ENCODE assay signal across 16 cellular contexts in genomic region chr9:130325921-130326320, GRCh38.
DNase-seq lines count a peak whose midpoint lies in the region; ATAC-seq, FAIRE-seq and TF ChIP-seq lines count a peak whose summit lies in the region.
"Had no signal": no experiment of that assay in that cellular context is flagged by ENCODE, and none has a peak within 500 bp of the region (broad histone marks: within the 10 kb centered on the region; RNA-seq: fewer than 3 reads in every experiment).

No MANE protein-coding gene starts in this region.

- ATAC-seq in activated naive CD4-positive, alpha-beta T cell treated with anti-CD3 and anti-CD28 coated beads, Interleukin-2, amount 50 U/mL, for 72 hours: no peak
- no peak for ATAC-seq in WTC11
- ATAC-seq: CD8-positive, alpha-beta T cell had no signal

- no peak overlapping the region for H3K27ac ChIP-seq in astrocyte (ENCODE audit: low read depth, low read length)
- peak overlapping the region; percentile 88 to 97 (median 94) for H3K27ac ChIP-seq in esophagus muscularis mucosa (replicated peaks in 1 of 4)
- peak overlapping the region; percentile 12 for H3K27ac ChIP-seq in muscle layer of colon (ENCODE audit: low read depth, low read length)
- peak overlapping the region; percentile 86 to 99 (median 92) for H3K27ac ChIP-seq in sigmoid colon
- H3K27ac ChIP-seq: GM23248 had no signal

- H3K4me3 Mint-ChIP-seq in astrocyte (ENCODE audit: unreplicated experiment): no peak overlapping the region
- H3K4me3 Mint-ChIP-seq in WTC11: no peak overlapping the region
- H3K4me3 Mint-ChIP-seq: CD14-positive monocyte; CD8-positive, alpha-beta T cell had no signal

- H3K79me2 ChIP-seq in astrocyte (ENCODE audit: insufficient read depth, low read length): no peaks in the 10 kb centered on the region

- H3K9me3 ChIP-seq in astrocyte (ENCODE audit: insufficient read depth, low read depth, low read length) (no peaks in the 10 kb centered on the region), esophagus muscularis mucosa (no peaks in the 10 kb centered on the region), muscle layer of colon (ENCODE audit: low read length) (no peaks in the 10 kb centered on the region), sigmoid colon (no peaks in the 10 kb centered on the region)
- H3K9me3 ChIP-seq: Caco-2 had no signal

- H3K4me1 ChIP-seq in astrocyte (ENCODE audit: insufficient read depth, low read length) (peaks cover 15% of the 10 kb centered on the region), esophagus muscularis mucosa (peaks cover 11 to 68% (median 62%) of the 10 kb centered on the region in 4 donors), muscle layer of colon (ENCODE audit: insufficient read depth, low read length) (peaks cover 55% of the 10 kb centered on the region), sigmoid colon (peaks cover 0 to 73% (median 59%) of the 10 kb centered on the region in 4 donors)

- 93% methylated on average over 5 of the region's 7 CpGs for WGBS in esophagus muscularis mucosa
- 85 to 89% methylated on average over 7 of the region's 7 CpGs for WGBS in sigmoid colon, 2 donors

- H3K4me2 ChIP-seq in astrocyte (ENCODE audit: low read length): no peak overlapping the region

- H3K4me3 ChIP-seq in astrocyte (ENCODE audit: insufficient read depth, low read depth, low read length) (no peak overlapping the region), esophagus muscularis mucosa (no peak overlapping the region), muscle layer of colon (ENCODE audit: low read depth in 1 of 2, low read length in 2 of 2) (no peak overlapping the region), sigmoid colon (no peak overlapping the region)
- H3K4me3 ChIP-seq: GM23248 had no signal

- H3K27me3 Mint-ChIP-seq in astrocyte (ENCODE audit: low read depth, unreplicated experiment) (peaks cover 26% of the 10 kb centered on the region), WTC11 (ENCODE audit: low read depth) (no peaks in the 10 kb centered on the region; the same call in 1 of the 2 replicates)

- H3K9me3 Mint-ChIP-seq in astrocyte (ENCODE audit: unreplicated experiment): no peaks in the 10 kb centered on the region
- H3K9me3 Mint-ChIP-seq in activated naive CD4-positive, alpha-beta T cell treated with anti-CD3 and anti-CD28 coated beads, Interleukin-2, amount 50 U/mL, for 72 hours: no peaks in the 10 kb centered on the region
- H3K9me3 Mint-ChIP-seq in WTC11: no peaks in the 10 kb centered on the region
- H3K9me3 Mint-ChIP-seq: CD14-positive monocyte; CD8-positive, alpha-beta T cell had no signal

- peak overlapping the region; percentile 78 for H3K27ac Mint-ChIP-seq in astrocyte (ENCODE audit: unreplicated experiment)
- no peak overlapping the region for H3K27ac Mint-ChIP-seq in activated naive CD4-positive, alpha-beta T cell treated with anti-CD3 and anti-CD28 coated beads, Interleukin-2, amount 50 U/mL, for 72 hours
- no peak overlapping the region for H3K27ac Mint-ChIP-seq in WTC11
- H3K27ac Mint-ChIP-seq: CD14-positive monocyte; CD8-positive, alpha-beta T cell had no signal

- H2AFZ ChIP-seq in astrocyte (ENCODE audit: low read depth, low read length): no peak overlapping the region
- H2AFZ ChIP-seq: GM23248 had no signal

- TF ChIP-seq CTCF in astrocyte (IDR thresholded peaks at IDR 0.05; ENCODE audit: insufficient read depth, low read depth, low read length) (no peak), esophagus muscularis mucosa (IDR thresholded peaks at IDR 0.05) (no peak), sigmoid colon (IDR thresholded peaks at IDR 0.05) (no peak), WTC11 (IDR thresholded peaks at IDR 0.05) (no peak)

- no peak for TF ChIP-seq EP300 in esophagus muscularis mucosa (IDR thresholded peaks at IDR 0.05)
- no peak for TF ChIP-seq EP300 in sigmoid colon (IDR thresholded peaks at IDR 0.05)

- H3K9ac ChIP-seq in astrocyte (ENCODE audit: low read length) (no peak overlapping the region), muscle layer of colon (ENCODE audit: low read length) (no peak overlapping the region)
- H3K9ac ChIP-seq: GM23248 had no signal

- TF ChIP-seq POLR2A in esophagus muscularis mucosa (IDR thresholded peaks at IDR 0.05; ENCODE audit: low read depth) (no peak), sigmoid colon (IDR thresholded peaks at IDR 0.05) (no peak)

- H3K4me1 Mint-ChIP-seq in astrocyte (ENCODE audit: low read depth, unreplicated experiment) (peaks cover 21% of the 10 kb centered on the region), WTC11 (peaks cover 14% of the 10 kb centered on the region)

- CTCF ChIA-PET in WTC11 (lab: Charles Lee): interaction anchor here (0.7 to 3.4 kb wide), 11 partner anchors 9 to 182 kb away, joined by 3 to 31 read pairs (median 5); no protein-coding TSS in a partner anchor

- no peak for FAIRE-seq in astrocyte (lab: Jason Lieb, UNC)
- FAIRE-seq: A204.1 had no signal

- H4K20me1 ChIP-seq in astrocyte (ENCODE audit: insufficient read depth, low read length): no peaks in the 10 kb centered on the region

- H3K36me3 Mint-ChIP-seq in astrocyte (ENCODE audit: low read depth, unreplicated experiment): no peaks in the 10 kb centered on the region
- H3K36me3 Mint-ChIP-seq in activated naive CD4-positive, alpha-beta T cell treated with anti-CD3 and anti-CD28 coated beads, Interleukin-2, amount 50 U/mL, for 72 hours: no peaks in the 10 kb centered on the region
- no peaks in the 10 kb centered on the region; the same call in 1 of the 2 replicates for H3K36me3 Mint-ChIP-seq in WTC11
- H3K36me3 Mint-ChIP-seq: CD14-positive monocyte; CD8-positive, alpha-beta T cell had no signal

- POLR2A ChIA-PET in WTC11 (lab: Charles Lee): no interaction called here

- intact Hi-C loops in esophagus muscularis mucosa (cut with DNase I): loop anchor here (5.0 kb wide), 1 partner anchor 64 kb away; no protein-coding TSS in a partner anchor
- intact Hi-C loops in sigmoid colon (cut with DNase I): loop anchor here (5.0 kb wide), 1 partner anchor 39 kb away; no protein-coding TSS in a partner anchor

- DNase-seq in astrocyte (ENCODE audit: low read depth): no peak
- no peak for DNase-seq in esophagus muscularis mucosa (ENCODE audit: extremely low spot score)
- DNase-seq in sigmoid colon: no peak
- no peak for DNase-seq in cerebellar cortex (ENCODE audit: low spot score)
- DNase-seq in COR-L47 (lab: John Stamatoyannopoulos, UW): no peak
- no peak for DNase-seq in activated naive CD4-positive, alpha-beta T cell treated with anti-CD3 and anti-CD28 coated beads, Interleukin-2, amount 50 U/mL, for 72 hours (ENCODE audit: low spot score in 2 of 2)
- DNase-seq in WTC11 (ENCODE audit: low spot score): no peak
- DNase-seq: Caco-2; CD8-positive, alpha-beta T cell; DND-41; GF-D8; GM23248; H7 had no signal

- H3K36me3 ChIP-seq in astrocyte (ENCODE audit: insufficient read depth, low read length) (no peaks in the 10 kb centered on the region), esophagus muscularis mucosa (peaks cover 0 to 11% (median 0%) of the 10 kb centered on the region in 4 donors), muscle layer of colon (ENCODE audit: insufficient read depth, low read length) (peaks cover 29% of the 10 kb centered on the region), sigmoid colon (peaks cover 0 to 18% (median 5%) of the 10 kb centered on the region in 4 donors)

- H3K27me3 ChIP-seq in astrocyte (ENCODE audit: insufficient read depth, low read length): peaks cover 24% of the 10 kb centered on the region
- no peaks in the 10 kb centered on the region for H3K27me3 ChIP-seq in esophagus muscularis mucosa
- no peaks in the 10 kb centered on the region for H3K27me3 ChIP-seq in muscle layer of colon (ENCODE audit: control insufficient read depth in 1 of 2, insufficient read depth in 2 of 2, low read length in 2 of 2)
- no peaks in the 10 kb centered on the region for H3K27me3 ChIP-seq in sigmoid colon

TF ChIP-seq in WTC11, 78 proteins besides CTCF, POLR2A, EP300 and RAD21:
- TF ChIP-seq USF1 (CRISPR knock-in tag; IDR thresholded peaks at IDR 0.05) (no peak), NR2C2 (CRISPR knock-in tag; IDR thresholded peaks at IDR 0.05) (no peak)
- TF ChIP-seq, protein P1, sequence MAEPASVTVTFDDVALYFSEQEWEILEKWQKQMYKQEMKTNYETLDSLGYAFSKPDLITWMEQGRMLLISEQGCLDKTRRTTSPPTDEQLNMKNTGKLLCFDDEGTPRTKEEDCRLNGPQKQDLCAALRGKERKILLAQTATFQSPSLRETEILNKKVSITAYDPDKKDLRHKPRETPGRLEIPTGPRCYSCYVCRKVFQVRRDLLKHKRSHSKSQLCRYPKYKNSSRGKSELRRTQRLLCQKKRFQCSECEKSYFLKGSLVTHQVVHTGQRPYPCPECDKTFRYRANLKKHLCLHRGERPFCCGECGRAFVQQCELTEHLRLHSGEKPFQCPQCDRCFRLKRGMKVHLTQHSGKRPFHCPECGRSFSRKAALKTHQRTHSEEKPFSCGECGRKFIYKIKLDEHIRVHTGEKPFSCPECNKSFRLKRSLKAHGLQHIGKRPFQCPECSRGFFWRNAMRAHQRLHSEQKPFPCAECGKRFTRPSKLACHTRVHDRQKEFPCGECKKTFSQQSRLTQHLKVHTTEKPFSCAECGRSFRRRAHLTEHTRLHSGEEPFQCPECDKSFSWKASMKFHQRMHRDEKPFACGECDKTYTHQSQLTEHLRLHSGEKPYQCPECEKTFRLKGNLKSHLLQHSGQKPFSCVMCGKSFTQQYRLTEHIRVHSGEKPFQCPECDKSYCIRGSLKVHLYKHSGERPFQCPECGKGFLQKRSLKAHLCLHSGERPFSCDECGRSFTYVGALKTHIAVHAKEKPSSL (CRISPR knock-in tag; conservative IDR thresholded peaks at IDR 0.05): no peak
